14 cellular contexts compared by ENCODE assay signal in the genomic region with DNA sequence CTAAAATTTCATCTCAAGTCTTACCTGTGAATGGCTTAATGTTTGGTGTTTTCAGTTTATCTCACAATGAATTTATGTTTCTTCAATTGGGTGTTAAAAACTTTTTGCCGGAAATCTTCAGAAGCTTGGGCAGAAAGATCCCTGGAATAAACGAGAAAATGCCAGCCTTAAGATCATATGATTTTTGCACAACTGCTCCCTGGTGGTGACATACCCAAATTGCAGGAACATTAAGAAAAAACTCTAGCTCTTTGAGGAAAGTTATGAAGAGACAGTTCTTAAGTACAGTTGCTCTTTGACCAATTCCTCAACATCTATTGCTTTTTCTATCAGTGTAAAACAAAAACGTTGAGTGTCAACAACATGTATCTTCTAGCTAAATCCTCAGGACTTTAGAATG. TPM values are rescaled to one million over a fixed set of nuclear protein-coding genes. Genes with fewer than 3 reads are reported as not detected.
DNase-seq lines count a peak whose midpoint lies in the region; ATAC-seq, FAIRE-seq and TF ChIP-seq lines count a peak whose summit lies in the region.
"Had no signal": no experiment of that assay in that cellular context is flagged by ENCODE, and none has a peak within 500 bp of the region (broad histone marks: within the 10 kb centered on the region; RNA-seq: fewer than 3 reads in every experiment).

No MANE protein-coding gene starts in this region.

- in situ Hi-C loops in K562 (cut with MboI): no loop called here

- H3K4me2 ChIP-seq in K562 (ENCODE audit: insufficient read depth, low read length): no peak overlapping the region

- no peaks in the 10 kb centered on the region for H3K4me1 ChIP-seq in K562 (replicated peaks in 1 of 2; ENCODE audit: control insufficient read depth in 2 of 2, insufficient read depth in 2 of 2, low read length in 2 of 2)
- H3K4me1 ChIP-seq: right atrium auricular region had no signal

- H3K27me3 Mint-ChIP-seq in mesothelial cell of epicardium (ENCODE audit: low read depth) (no peaks in the 10 kb centered on the region), natural killer cell (ENCODE audit: low read depth in 2 of 2) (peaks cover 17 to 25% of the 10 kb centered on the region in 2 donors)

- ATAC-seq in K562 (no peak), GM18858 (IDR thresholded peaks at IDR 0.05; ENCODE audit: unreplicated experiment) (no peak), natural killer cell (no peak)
- ATAC-seq: stimulated activated naive CD8-positive, alpha-beta T cell treated with anti-CD3 and anti-CD28 coated beads, Interleukin-15, amount 100 ng/mL, for 72 hours had no signal

- no peak overlapping the region for H2AFZ ChIP-seq in K562 (ENCODE audit: low read depth, low read length)

- peak; percentile 1 for DNase-seq in CD1c-positive myeloid dendritic cell (ENCODE audit: extremely low spot score)
- no peak for DNase-seq in HFF-Myc (ENCODE audit: extremely low read depth, low read depth)
- peak in 3 of 4 experiments; percentile 2 to 23 (median 19) for DNase-seq in K562 (ENCODE audit: extremely low read depth in 1 of 4, low spot score in 3 of 4)
- no peak for DNase-seq in mesothelial cell of epicardium (ENCODE audit: low spot score in 2 of 2, unreplicated experiment in 2 of 2)
- DNase-seq in OCI-M1 (lab: John Stamatoyannopoulos, UW): no peak
- DNase-seq in natural killer cell: no peak
- DNase-seq in NK-92 treated with Interleukin-12 subunit alpha and Interleukin-12 subunit beta, amount 100 ng/mL, for 24 hours (lab: John Stamatoyannopoulos, UW): no peak
- DNase-seq: activated CD4-positive, alpha-beta memory T cell treated with anti-CD3 and anti-CD28 coated beads for 36 hours; activated gamma-delta T cell; KG1; stimulated activated naive CD8-positive, alpha-beta T cell treated with anti-CD3 and anti-CD28 coated beads, Interleukin-15, amount 100 ng/mL, for 72 hours; T-helper 2 cell had no signal

- no peaks in the 10 kb centered on the region for H3K79me2 ChIP-seq in K562 (ENCODE audit: control insufficient read depth, insufficient read depth, low read length)

- intact Hi-C loops in K562 (cut with micrococcal nuclease) (no loop called here), natural killer cell (cut with micrococcal nuclease) (no loop called here)

- H3K4me3 ChIP-seq in HFF-Myc (replicated peaks; ENCODE audit: low read depth, low read length) (no peak overlapping the region), K562 (no peak overlapping the region)
- H3K4me3 ChIP-seq: right atrium auricular region had no signal

- H4K20me1 ChIP-seq in K562 (replicated peaks; ENCODE audit: control insufficient read depth, insufficient read depth, low read length): no peaks in the 10 kb centered on the region

- no peaks in the 10 kb centered on the region for H3K9me3 ChIP-seq in K562 (replicated peaks; ENCODE audit: control insufficient read depth, insufficient read depth, low read depth, low read length)
- H3K9me3 ChIP-seq: right atrium auricular region had no signal

- no peak for TF ChIP-seq POLR2A in K562 (conservative IDR thresholded peaks at IDR 0.05)

- H3K4me1 Mint-ChIP-seq in mesothelial cell of epicardium (no peaks in the 10 kb centered on the region), natural killer cell (no peaks in the 10 kb centered on the region)
- H3K4me1 Mint-ChIP-seq: stimulated activated naive CD8-positive, alpha-beta T cell treated with anti-CD3 and anti-CD28 coated beads, Interleukin-15, amount 100 ng/mL, for 72 hours had no signal

- TF ChIP-seq RAD21 in K562 (CRISPR knock-in tag; conservative IDR thresholded peaks at IDR 0.05 in 1 of 2, IDR thresholded peaks at IDR 0.05 in 1 of 2): no peak

- CTCF ChIA-PET in K562 (lab: Yijun Ruan, JAX; ENCODE audit: low intra/inter-chr PET ratio): no interaction called here

- POLR2A ChIA-PET in K562 (lab: Yijun Ruan, JAX): interaction anchor here (0.6 kb wide), 1 partner anchor 33 kb away, joined by 3 read pairs; no protein-coding TSS in a partner anchor

- TF ChIP-seq CTCF in HFF-Myc (IDR thresholded peaks at IDR 0.05; ENCODE audit: low read depth, low read length, missing control alignments) (peak; percentile 18), K562 (IDR thresholded peaks at IDR 0.05 in 2 of 3, conservative IDR thresholded peaks at IDR 0.05 in 1 of 3; ENCODE audit: insufficient read depth in 2 of 3, low read depth in 1 of 3, low read length in 3 of 3) (peak in 2 of 3 experiments; percentile 19 to 28; a peak in 1 of 6 replicates), mesothelial cell of epicardium (IDR thresholded peaks at IDR 0.05; ENCODE audit: unreplicated experiment) (peak; percentile 67), natural killer cell (IDR thresholded peaks at IDR 0.05) (no peak)

- no peak for FAIRE-seq in K562 (lab: Jason Lieb, UNC)

- TF ChIP-seq EP300 in K562 (IDR thresholded peaks at IDR 0.05; ENCODE audit: low read length): no peak

- no peaks in the 10 kb centered on the region for H3K9me1 ChIP-seq in K562 (ENCODE audit: control insufficient read depth, insufficient read depth, low read length)

- H3K27ac Mint-ChIP-seq in mesothelial cell of epicardium (no peak overlapping the region), natural killer cell (no peak overlapping the region)
- H3K27ac Mint-ChIP-seq: activated CD4-positive, alpha-beta memory T cell treated with anti-CD3 and anti-CD28 coated beads for 36 hours; stimulated activated naive CD8-positive, alpha-beta T cell treated with anti-CD3 and anti-CD28 coated beads, Interleukin-15, amount 100 ng/mL, for 72 hours had no signal

- no peak overlapping the region for H3K4me3 Mint-ChIP-seq in mesothelial cell of epicardium
- H3K4me3 Mint-ChIP-seq in natural killer cell: no peak overlapping the region
- H3K4me3 Mint-ChIP-seq: activated CD4-positive, alpha-beta memory T cell treated with anti-CD3 and anti-CD28 coated beads for 36 hours; stimulated activated naive CD8-positive, alpha-beta T cell treated with anti-CD3 and anti-CD28 coated beads, Interleukin-15, amount 100 ng/mL, for 72 hours had no signal

- no peak overlapping the region for H3K27ac ChIP-seq in K562 (ENCODE audit: extremely low read depth, low read depth, low read length)
- H3K27ac ChIP-seq: right atrium auricular region had no signal

- H3K27me3 ChIP-seq in K562 (ENCODE audit: control insufficient read depth in 2 of 2, insufficient read depth in 2 of 2, low read length in 2 of 2): no peaks in the 10 kb centered on the region
- H3K27me3 ChIP-seq: right atrium auricular region had no signal

- H3K36me3 ChIP-seq in K562 (ENCODE audit: control insufficient read depth, insufficient read depth, low read length): no peaks in the 10 kb centered on the region
- H3K36me3 ChIP-seq: right atrium auricular region had no signal

- H3K9me3 Mint-ChIP-seq in mesothelial cell of epicardium (peaks cover 16% of the 10 kb centered on the region), natural killer cell (peaks cover 8 to 9% of the 10 kb centered on the region in 2 donors)

- no peak overlapping the region for H3K9ac ChIP-seq in K562 (ENCODE audit: insufficient read depth in 1 of 2, low read depth in 2 of 2, low read length in 2 of 2)

- WGBS in K562 (ENCODE audit: insufficient coverage, low coverage, missing lambda C conversion rate): 2% methylated on average over 3 of the region's 3 CpGs

- H3K36me3 Mint-ChIP-seq in mesothelial cell of epicardium (peaks cover 2% of the 10 kb centered on the region), natural killer cell (peaks cover 15% of the 10 kb centered on the region)
- H3K36me3 Mint-ChIP-seq: activated CD4-positive, alpha-beta memory T cell treated with anti-CD3 and anti-CD28 coated beads for 36 hours had no signal

- BruUV-seq in K562 (replicated peaks; lab: Mats Ljungman, UMichigan): no TSS peak

TF ChIP-seq in K562, 482 proteins besides CTCF, POLR2A, EP300 and RAD21 (continues in another document):
- TF ChIP-seq DACH1 (IDR thresholded peaks at IDR 0.05; ENCODE audit: partially characterized antibody): no peak
- no peak for TF ChIP-seq ZKSCAN3 (CRISPR knock-in tag; IDR thresholded peaks at IDR 0.05)
- no peak for TF ChIP-seq JUND (IDR thresholded peaks at IDR 0.05; ENCODE audit: borderline replicate concordance, low read depth, low read length)
- TF ChIP-seq JUND (tag; IDR thresholded peaks at IDR 0.05; ENCODE audit: borderline replicate concordance, low read depth, low read length): no peak
- no peak for TF ChIP-seq ZFP1 (CRISPR knock-in tag; IDR thresholded peaks at IDR 0.05)
- TF ChIP-seq, protein P1, sequence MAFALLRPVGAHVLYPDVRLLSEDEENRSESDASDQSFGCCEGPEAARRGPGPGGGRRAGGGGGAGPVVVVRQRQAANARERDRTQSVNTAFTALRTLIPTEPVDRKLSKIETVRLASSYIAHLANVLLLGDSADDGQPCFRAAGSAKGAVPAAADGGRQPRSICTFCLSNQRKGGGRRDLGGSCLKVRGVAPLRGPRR (CRISPR knock-in tag; IDR thresholded peaks at IDR 0.05): no peak
- no peak for TF ChIP-seq ZNF785 (CRISPR knock-in tag; IDR thresholded peaks at IDR 0.05)
- TF ChIP-seq HMG20B (CRISPR knock-in tag; IDR thresholded peaks at IDR 0.05): no peak
- TF ChIP-seq EGR1 (conservative IDR thresholded peaks at IDR 0.05): no peak
- no peak for TF ChIP-seq MCM3 (IDR thresholded peaks at IDR 0.05)
- TF ChIP-seq SMARCC2 (IDR thresholded peaks at IDR 0.05; ENCODE audit: low read depth): no peak

RNA-seq across cellular contexts. Expression of a gene that starts 48.2 kb away (rescaled TPM):
- total RNA-seq in K562 (2011; cell fraction: chromatin; rRNA removed; ENCODE audit: low replicate concordance): 0.83 and 1.1 TPM in 2 replicates
- 0.67 and 1.4 TPM in 2 replicates for total RNA-seq in K562 (2011; cell fraction: nucleolus; rRNA removed)
- total RNA-seq in K562 (2011; cell fraction: nucleoplasm; rRNA removed): 1.2 and 3.1 TPM in 2 replicates
- total RNA-seq in K562 (2014; rRNA removed): 1.7 and 1.9 TPM in 2 replicates
- total RNA-seq in K562 (2014; rRNA removed; fragmentation: Illumina TruSeq; extraction: Trizol): 2.4 and 3.2 TPM in 2 replicates
- 2.9 and 3.1 TPM in 2 replicates for total RNA-seq in K562 (2015; rRNA removed; fragmentation: Illumina TruSeq; extraction: Trizol)
- 3.6 and 6.4 TPM in 2 replicates for total RNA-seq in K562 (2021)
- 0.33 and 0.37 TPM in 2 replicates for polyA plus RNA-seq in K562 (2011; rRNA removed)
- 0.46 and 1.3 TPM in 2 replicates for polyA plus RNA-seq in K562 (2011; cell fraction: cytosol; rRNA removed)
- 1.3 and 1.9 TPM in 2 replicates for polyA plus RNA-seq in K562 (2011; cell fraction: nucleus; rRNA removed)
- polyA plus RNA-seq in K562 (2012): 2.8 and 9.0 TPM in 2 replicates
- 3.9 and 4.0 TPM in 2 replicates for polyA plus RNA-seq in K562 (2014; fragmentation: Illumina TruSeq; extraction: Trizol)
- 1 to 10 TPM in 1 of 2 experiments, under 1 TPM in 1; 0.99 to 1.2 TPM for polyA plus RNA-seq in K562 (2014; fragmentation: Nextera tagmentation; extraction: Ambion mirVana)
- polyA plus RNA-seq in K562 (2014; rRNA removed): 1.8 and 2.1 TPM in 2 replicates
- 1.1 and 1.2 TPM in 2 replicates for polyA minus RNA-seq in K562 (2011; rRNA and poly(A)+ RNA removed)
- polyA minus RNA-seq in K562 (2011; cell fraction: cytosol; rRNA and poly(A)+ RNA removed): 1.5 TPM in 1 of 2 replicates, not detected in the other
- polyA minus RNA-seq in K562 (2011; cell fraction: nucleus; rRNA and poly(A)+ RNA removed): 1.9 and 2.1 TPM in 2 replicates
- 12.7 to 14.1 TPM (median 13.6 TPM) in 3 replicates for total RNA-seq in mesothelial cell of epicardium
- total RNA-seq in natural killer cell: 1 to 10 TPM in 1 of 3 donors, under 1 TPM in 2; 0.52 to 7.0 (median 0.89) TPM

Comparison
In these comparisons a context has a peak if more than half of its experiments do, and no peak if none do; other contexts are left out.
1. DNase-seq: peak in CD1c-positive myeloid dendritic cell (single experiment) and K562 (3 of 4); none in HFF-Myc (single experiment), mesothelial cell of epicardium (0 of 2), OCI-M1 (single experiment), natural killer cell (single experiment) and NK-92 treated with Interleukin-12 subunit alpha and Interleukin-12 subunit beta, amount 100 ng/mL, for 24 hours (single experiment).